19 cellular contexts compared by ENCODE assay signal in the genomic region with DNA sequence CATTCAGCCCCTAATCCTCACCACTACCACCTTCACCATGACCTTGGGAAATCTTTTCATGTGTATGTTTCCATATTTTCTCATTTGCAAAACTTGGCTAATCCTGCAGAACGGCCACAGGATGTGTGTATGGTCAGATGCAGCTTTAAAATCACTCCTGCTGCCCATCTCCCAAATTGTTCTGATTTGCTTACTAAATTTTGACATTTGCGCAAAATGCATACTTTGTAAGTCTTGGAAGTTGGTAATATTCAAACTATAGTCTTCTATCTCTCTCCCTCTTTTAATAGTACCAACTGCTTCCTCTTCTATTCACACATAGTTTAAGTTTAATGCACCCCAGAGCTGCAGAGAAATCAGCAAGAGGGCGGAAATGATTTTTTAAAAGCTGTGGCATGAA.
DNase-seq lines count a peak whose midpoint lies in the region; ATAC-seq and TF ChIP-seq lines count a peak whose summit lies in the region.
"Had no signal": no experiment of that assay in that cellular context is flagged by ENCODE, and none has a peak within 500 bp of the region (broad histone marks: within the 10 kb centered on the region; RNA-seq: fewer than 3 reads in every experiment).

No MANE protein-coding gene starts in this region.

- no peaks in the 10 kb centered on the region for H3K9me3 ChIP-seq in CD8-positive, alpha-beta T cell (ENCODE audit: low read length)
- H3K9me3 ChIP-seq in KOPT-K1 (ENCODE audit: insufficient read depth, low read length, poor library complexity, severe bottlenecking) (no peaks in the 10 kb centered on the region), aorta (ENCODE audit: control insufficient read depth, low read length) (no peaks in the 10 kb centered on the region)
- H3K9me3 ChIP-seq: A549; BE2C; BLaER1 treated with 17β-estradiol and CSF1 and Interleukin-3, amounts not matched to agents 10 nM and 100 nM had no signal

- H3K4me3 Mint-ChIP-seq in CD8-positive, alpha-beta T cell, result no peak overlapping the region
- H3K4me3 Mint-ChIP-seq in natural killer cell, result peak overlapping the region; percentile 83
- H3K4me3 Mint-ChIP-seq: CD4-positive, alpha-beta memory T cell had no signal

- H3K27me3 Mint-ChIP-seq in CD8-positive, alpha-beta T cell (ENCODE audit: low read depth), result no peaks in the 10 kb centered on the region
- H3K27me3 Mint-ChIP-seq in natural killer cell (ENCODE audit: low read depth in 2 of 2), result no peaks in the 10 kb centered on the region
- H3K27me3 Mint-ChIP-seq: CD4-positive, alpha-beta memory T cell had no signal

- ATAC-seq in CD8-positive, alpha-beta T cell, result no peak
- ATAC-seq in natural killer cell, result peak in 2 of 3 donors; percentile 46 to 48
- no peak for ATAC-seq in aorta (ENCODE audit: low FRiP score)
- no peak for ATAC-seq in HG02973 (IDR thresholded peaks at IDR 0.05; ENCODE audit: unreplicated experiment)
- ATAC-seq: A549 had no signal

- no peak for TF ChIP-seq CTCF in CD8-positive, alpha-beta T cell (IDR thresholded peaks at IDR 0.05)
- no peak for TF ChIP-seq CTCF in natural killer cell (IDR thresholded peaks at IDR 0.05)

- no peak for DNase-seq in CD8-positive, alpha-beta T cell
- DNase-seq in natural killer cell, result no peak
- DNase-seq in aorta, result no peak
- no peak for DNase-seq in cortex of kidney (lab: John Stamatoyannopoulos, UW)
- DNase-seq: 8988T; ACHN; AML-193; BE2C; CD4-positive, alpha-beta memory T cell; DMS 273 treated with DMSO at 0.1 percent for 48 hours; DMS53; DMS79 treated with DMSO at 0.1 percent for 48 hours; GM23248; H7; HCEC 1CT had no signal

- H3K9me3 Mint-ChIP-seq in CD8-positive, alpha-beta T cell, result no peaks in the 10 kb centered on the region
- H3K9me3 Mint-ChIP-seq in natural killer cell, result no peaks in the 10 kb centered on the region
- H3K9me3 Mint-ChIP-seq: CD4-positive, alpha-beta memory T cell had no signal

- 81 to 83% methylated on average over 3 of the region's 3 CpGs for WGBS in aorta, 2 donors

- intact Hi-C loops in CD8-positive, alpha-beta T cell (cut with DNase I, micrococcal nuclease), result no loop called here
- intact Hi-C loops in natural killer cell (cut with micrococcal nuclease) (loop anchor here (1.0 to 5.0 kb wide), 8 partner anchors 20 to 180 kb away; no protein-coding TSS in a partner anchor), aorta (cut with DNase I) (no loop called here)

- H3K36me3 Mint-ChIP-seq in CD8-positive, alpha-beta T cell, result no peaks in the 10 kb centered on the region
- no peaks in the 10 kb centered on the region for H3K36me3 Mint-ChIP-seq in natural killer cell
- H3K36me3 Mint-ChIP-seq: CD4-positive, alpha-beta memory T cell had no signal

- POLR2A ChIA-PET in CD8-positive, alpha-beta T cell (lab: Charles Lee), result no interaction called here

- H3K27me3 ChIP-seq in CD8-positive, alpha-beta T cell (ENCODE audit: insufficient read depth, low read length), result no peaks in the 10 kb centered on the region
- H3K27me3 ChIP-seq in aorta (ENCODE audit: control insufficient read depth in 1 of 2, insufficient read depth in 2 of 2, low read length in 1 of 2), result no peaks in the 10 kb centered on the region
- H3K27me3 ChIP-seq: BE2C; BLaER1 treated with 17β-estradiol and CSF1 and Interleukin-3, amounts not matched to agents 10 nM and 100 nM had no signal

- peaks cover 13% of the 10 kb centered on the region for H3K4me1 Mint-ChIP-seq in CD8-positive, alpha-beta T cell (ENCODE audit: low read depth)
- H3K4me1 Mint-ChIP-seq in natural killer cell, result peaks cover 89 to 93% of the 10 kb centered on the region in 2 donors

- H3K27ac ChIP-seq in CD8-positive, alpha-beta T cell (ENCODE audit: low read depth, low read length), result no peak overlapping the region
- H3K27ac ChIP-seq in KOPT-K1 (ENCODE audit: low read depth, low read length, poor library complexity, severe bottlenecking), result peak overlapping the region; percentile 15
- H3K27ac ChIP-seq in aorta (ENCODE audit: low read depth in 1 of 2, low read length in 2 of 2), result no peak overlapping the region
- H3K27ac ChIP-seq: A549; BLaER1 treated with 17β-estradiol and CSF1 and Interleukin-3, amounts not matched to agents 10 nM and 100 nM; GM23248 had no signal

- CTCF ChIA-PET in CD8-positive, alpha-beta T cell (lab: Charles Lee), result interaction anchor here (1.4 kb wide), 1 partner anchor 47 kb away, joined by 3 read pairs; no protein-coding TSS in a partner anchor

- H3K36me3 ChIP-seq in CD8-positive, alpha-beta T cell (ENCODE audit: insufficient read depth, low read length), result no peaks in the 10 kb centered on the region
- no peaks in the 10 kb centered on the region for H3K36me3 ChIP-seq in KOPT-K1 (ENCODE audit: insufficient read depth, low read length)
- no peaks in the 10 kb centered on the region for H3K36me3 ChIP-seq in aorta (ENCODE audit: control insufficient read depth in 1 of 2, insufficient read depth in 2 of 2, low read length in 1 of 2)
- H3K36me3 ChIP-seq: BE2C had no signal

- no peaks in the 10 kb centered on the region for H3K4me1 ChIP-seq in CD8-positive, alpha-beta T cell (ENCODE audit: insufficient read depth, low read length)
- no peaks in the 10 kb centered on the region for H3K4me1 ChIP-seq in aorta (ENCODE audit: control insufficient read depth in 1 of 2, insufficient read depth in 2 of 2, low read length in 2 of 2)
- H3K4me1 ChIP-seq: BE2C had no signal

- no peak overlapping the region for H3K4me3 ChIP-seq in CD8-positive, alpha-beta T cell (ENCODE audit: low read depth, low read length)
- no peak overlapping the region for H3K4me3 ChIP-seq in aorta (ENCODE audit: low read length in 2 of 2)
- H3K4me3 ChIP-seq: A549; BLaER1 treated with 17β-estradiol and CSF1 and Interleukin-3, amounts not matched to agents 10 nM and 100 nM; GM23248 had no signal

- H3K27ac Mint-ChIP-seq in CD8-positive, alpha-beta T cell, result peak overlapping the region; percentile 10
- H3K27ac Mint-ChIP-seq in natural killer cell, result peak overlapping the region; percentile 80 to 84
- H3K27ac Mint-ChIP-seq: CD4-positive, alpha-beta memory T cell had no signal

Comparison
In these comparisons a context has a peak if more than half of its experiments do, and no peak if none do; other contexts are left out.
1. ATAC-seq: peak in natural killer cell (2 of 3); none in CD8-positive, alpha-beta T cell (single experiment), aorta (single experiment) and HG02973 (single experiment).